Comparison of ENCODE assay signal across 20 cellular contexts in genomic region chr2:158477202-158477601, GRCh38. TPM values are rescaled to one million over a fixed set of nuclear protein-coding genes. Genes with fewer than 3 reads are reported as not detected.
DNase-seq lines count a peak whose midpoint lies in the region; ATAC-seq and TF ChIP-seq lines count a peak whose summit lies in the region.
"Had no signal": no experiment of that assay in that cellular context is flagged by ENCODE, and none has a peak within 500 bp of the region (broad histone marks: within the 10 kb centered on the region; RNA-seq: fewer than 3 reads in every experiment).

No MANE protein-coding gene starts in this region.

- no peak for TF ChIP-seq EP300 in stomach (IDR thresholded peaks at IDR 0.05)

- H3K4me3 Mint-ChIP-seq in activated CD4-positive, alpha-beta memory T cell treated with anti-CD3 and anti-CD28 coated beads for 36 hours: no peak overlapping the region
- no peak overlapping the region for H3K4me3 Mint-ChIP-seq in activated CD4-positive, alpha-beta memory T cell treated with anti-CD3 and anti-CD28 coated beads, Interleukin-2, amount 10 ng/mL, durations not matched to agents 7 days and 5 days
- H3K4me3 Mint-ChIP-seq in Calu3 (ENCODE audit: low read depth, unreplicated experiment): no peak overlapping the region
- H3K4me3 Mint-ChIP-seq in T-helper 2 cell treated with Interferon-gamma antibody and Interleukin-4, amounts not matched to agents 5 μg/mL and 100 μg/mL, for 36 hours: peak overlapping the region; percentile 37
- H3K4me3 Mint-ChIP-seq in mesothelial cell of epicardium: no peak overlapping the region

- TF ChIP-seq POLR2A in stomach (IDR thresholded peaks at IDR 0.05): no peak

- no peak for DNase-seq in activated CD4-positive, alpha-beta memory T cell treated with anti-CD3 and anti-CD28 coated beads for 36 hours
- DNase-seq in activated CD4-positive, alpha-beta memory T cell treated with anti-CD3 and anti-CD28 coated beads, Interleukin-2, amount 10 ng/mL, durations not matched to agents 7 days and 5 days: no peak
- DNase-seq in Calu3 (no peak), mesothelial cell of epicardium (ENCODE audit: low spot score in 2 of 2, unreplicated experiment in 2 of 2) (no peak), NCI-H526 (lab: John Stamatoyannopoulos, UW) (no peak), stomach (no peak), left ventricle myocardium superior (no peak)
- DNase-seq in T-helper 2 cell treated with Interferon-gamma antibody and Interleukin-4, amounts not matched to agents 5 μg/mL and 100 μg/mL, for 36 hours (ENCODE audit: low spot score): no peak
- DNase-seq: effector CD4-positive, alpha-beta T cell; HCEC 1CT; kidney; NCI-H524 treated with DMSO at 0.1 percent for 48 hours; stimulated activated CD4-positive, alpha-beta T cell treated with anti-CD3 and anti-CD28 coated beads, Interleukin-15, amount 100 ng/mL, for 24 hours had no signal

- H3K27me3 Mint-ChIP-seq in activated CD4-positive, alpha-beta memory T cell treated with anti-CD3 and anti-CD28 coated beads for 36 hours: no peaks in the 10 kb centered on the region
- H3K27me3 Mint-ChIP-seq in activated CD4-positive, alpha-beta memory T cell treated with anti-CD3 and anti-CD28 coated beads, Interleukin-2, amount 10 ng/mL, durations not matched to agents 7 days and 5 days: no peaks in the 10 kb centered on the region
- H3K27me3 Mint-ChIP-seq in Calu3 (ENCODE audit: unreplicated experiment) (no peaks in the 10 kb centered on the region), mesothelial cell of epicardium (ENCODE audit: low read depth) (no peaks in the 10 kb centered on the region)
- H3K27me3 Mint-ChIP-seq in T-helper 2 cell treated with Interferon-gamma antibody and Interleukin-4, amounts not matched to agents 5 μg/mL and 100 μg/mL, for 36 hours (ENCODE audit: low read depth): no peaks in the 10 kb centered on the region

- 39 to 45% (median 43%) methylated on average over 3 of the region's 3 CpGs for WGBS in stomach, 5 donors

- no peak for TF ChIP-seq CTCF in Calu3 (IDR thresholded peaks at IDR 0.05; ENCODE audit: unreplicated experiment)
- TF ChIP-seq CTCF in mesothelial cell of epicardium (IDR thresholded peaks at IDR 0.05; ENCODE audit: unreplicated experiment): no peak
- TF ChIP-seq CTCF in stomach (IDR thresholded peaks at IDR 0.05): no peak

- peaks cover 5% of the 10 kb centered on the region for H3K36me3 Mint-ChIP-seq in activated CD4-positive, alpha-beta memory T cell treated with anti-CD3 and anti-CD28 coated beads for 36 hours
- H3K36me3 Mint-ChIP-seq in activated CD4-positive, alpha-beta memory T cell treated with anti-CD3 and anti-CD28 coated beads, Interleukin-2, amount 10 ng/mL, durations not matched to agents 7 days and 5 days (ENCODE audit: low read depth): peaks cover 7% of the 10 kb centered on the region
- peaks cover 10% of the 10 kb centered on the region for H3K36me3 Mint-ChIP-seq in Calu3 (ENCODE audit: insufficient read depth, unreplicated experiment)
- H3K36me3 Mint-ChIP-seq in T-helper 2 cell treated with Interferon-gamma antibody and Interleukin-4, amounts not matched to agents 5 μg/mL and 100 μg/mL, for 36 hours (ENCODE audit: low read depth): no peaks in the 10 kb centered on the region
- peaks cover 18% of the 10 kb centered on the region for H3K36me3 Mint-ChIP-seq in mesothelial cell of epicardium

- no peak overlapping the region for H3K27ac ChIP-seq in stomach
- H3K27ac ChIP-seq: cardiac muscle cell, hepatocyte had no signal

- H3K4me1 Mint-ChIP-seq in activated CD4-positive, alpha-beta memory T cell treated with anti-CD3 and anti-CD28 coated beads for 36 hours (ENCODE audit: low read depth): peaks cover 19% of the 10 kb centered on the region
- peaks cover 13% of the 10 kb centered on the region for H3K4me1 Mint-ChIP-seq in activated CD4-positive, alpha-beta memory T cell treated with anti-CD3 and anti-CD28 coated beads, Interleukin-2, amount 10 ng/mL, durations not matched to agents 7 days and 5 days
- peaks cover 34% of the 10 kb centered on the region for H3K4me1 Mint-ChIP-seq in Calu3 (ENCODE audit: low read depth, unreplicated experiment)
- H3K4me1 Mint-ChIP-seq in T-helper 2 cell treated with Interferon-gamma antibody and Interleukin-4, amounts not matched to agents 5 μg/mL and 100 μg/mL, for 36 hours (ENCODE audit: low read depth): peaks cover 13% of the 10 kb centered on the region
- H3K4me1 Mint-ChIP-seq in mesothelial cell of epicardium: peaks cover 30% of the 10 kb centered on the region

- H3K27ac Mint-ChIP-seq in activated CD4-positive, alpha-beta memory T cell treated with anti-CD3 and anti-CD28 coated beads for 36 hours: peak overlapping the region; percentile 63
- no peak overlapping the region for H3K27ac Mint-ChIP-seq in activated CD4-positive, alpha-beta memory T cell treated with anti-CD3 and anti-CD28 coated beads, Interleukin-2, amount 10 ng/mL, durations not matched to agents 7 days and 5 days
- H3K27ac Mint-ChIP-seq in Calu3 (ENCODE audit: unreplicated experiment) (peak overlapping the region; percentile 42), mesothelial cell of epicardium (peak overlapping the region; percentile 2)
- no peak overlapping the region for H3K27ac Mint-ChIP-seq in T-helper 2 cell treated with Interferon-gamma antibody and Interleukin-4, amounts not matched to agents 5 μg/mL and 100 μg/mL, for 36 hours

- H3K9me3 Mint-ChIP-seq in activated CD4-positive, alpha-beta memory T cell treated with anti-CD3 and anti-CD28 coated beads for 36 hours: peaks cover 5% of the 10 kb centered on the region
- no peaks in the 10 kb centered on the region for H3K9me3 Mint-ChIP-seq in activated CD4-positive, alpha-beta memory T cell treated with anti-CD3 and anti-CD28 coated beads, Interleukin-2, amount 10 ng/mL, durations not matched to agents 7 days and 5 days
- H3K9me3 Mint-ChIP-seq in Calu3 (ENCODE audit: low read depth, unreplicated experiment) (no peaks in the 10 kb centered on the region), mesothelial cell of epicardium (peaks cover 5% of the 10 kb centered on the region)
- no peaks in the 10 kb centered on the region for H3K9me3 Mint-ChIP-seq in T-helper 2 cell treated with Interferon-gamma antibody and Interleukin-4, amounts not matched to agents 5 μg/mL and 100 μg/mL, for 36 hours

- no peaks in the 10 kb centered on the region for H3K27me3 ChIP-seq in stomach
- H3K27me3 ChIP-seq: cardiac muscle cell, hepatocyte, right atrium auricular region had no signal

- POLR2A ChIA-PET in activated CD4-positive, alpha-beta memory T cell treated with anti-CD3 and anti-CD28 coated beads for 36 hours (lab: Charles Lee): no interaction called here
- POLR2A ChIA-PET in activated CD4-positive, alpha-beta memory T cell treated with anti-CD3 and anti-CD28 coated beads, Interleukin-2, amount 10 ng/mL, durations not matched to agents 7 days and 5 days (lab: Charles Lee): no interaction called here

- peaks cover 0 to 25% (median 18%) of the 10 kb centered on the region in 4 donors for H3K4me1 ChIP-seq in stomach

- no peaks in the 10 kb centered on the region for H3K9me3 ChIP-seq in stomach
- H3K9me3 ChIP-seq: right atrium auricular region had no signal

- H3K36me3 ChIP-seq in stomach: no peaks in the 10 kb centered on the region
- H3K36me3 ChIP-seq: cardiac muscle cell, right atrium auricular region had no signal

- CTCF ChIA-PET in activated CD4-positive, alpha-beta memory T cell treated with anti-CD3 and anti-CD28 coated beads for 36 hours (lab: Charles Lee): interaction anchor here (1.1 kb wide), 1 partner anchor 19 kb away, joined by 4 read pairs; no protein-coding TSS in a partner anchor
- CTCF ChIA-PET in activated CD4-positive, alpha-beta memory T cell treated with anti-CD3 and anti-CD28 coated beads, Interleukin-2, amount 10 ng/mL, durations not matched to agents 7 days and 5 days (lab: Charles Lee): interaction anchor here (0.8 to 1.9 kb wide), 2 partner anchors 14 to 19 kb away, joined by 3 to 4 read pairs; no protein-coding TSS in a partner anchor
- CTCF ChIA-PET in Calu3 (lab: Charles Lee): interaction anchor here (1.3 kb wide), 1 partner anchor 13 kb away, joined by 3 read pairs; no protein-coding TSS in a partner anchor

- intact Hi-C loops in activated CD4-positive, alpha-beta memory T cell treated with anti-CD3 and anti-CD28 coated beads for 36 hours (cut with micrococcal nuclease): no loop called here
- intact Hi-C loops in Calu3 (cut with micrococcal nuclease; ENCODE audit: unreplicated experiment) (no loop called here), stomach (cut with DNase I; ENCODE audit: low total_unique reads) (no loop called here), left ventricle myocardium superior (cut with micrococcal nuclease) (no loop called here)

- H3K4me3 ChIP-seq in stomach: no peak overlapping the region
- H3K4me3 ChIP-seq: cardiac muscle cell, hepatocyte, right atrium auricular region had no signal

- ATAC-seq in left ventricle myocardium superior: no peak
- ATAC-seq: HepG2, Panc1, SK-N-SH treated with all-trans-retinoic acid at 6 μM for 48 hours had no signal

- BruUV-seq in Calu3 (replicated peaks; lab: Mats Ljungman, UMichigan): no TSS peak

RNA-seq across cellular contexts. Expression of gene PKP4, which starts 20.4 kb away (rescaled TPM):
- total RNA-seq in activated CD4-positive, alpha-beta memory T cell treated with anti-CD3 and anti-CD28 coated beads for 36 hours: 10 to 100 TPM; 41.4 to 43.1 TPM
- total RNA-seq in activated CD4-positive, alpha-beta memory T cell treated with anti-CD3 and anti-CD28 coated beads, Interleukin-2, amount 10 ng/mL, durations not matched to agents 7 days and 5 days: 10 to 100 TPM; 33.8 to 34.1 TPM
- 119 and 137 TPM in 2 replicates for total RNA-seq in Calu3 (2022)
- 66.3 to 70.8 TPM (median 66.6 TPM) in 3 replicates for total RNA-seq in mesothelial cell of epicardium
- total RNA-seq in stomach: 100 to 1,000 TPM in 3 of 5 donors, 10 to 100 TPM in 2; 71.4 to 223 (median 131) TPM
- polyA plus RNA-seq in stomach: 10 to 100 TPM; 20.5 to 24.6 (median 21.4) TPM
- 70.4 TPM for total RNA-seq in left ventricle myocardium superior

RNA-seq across cellular contexts. Expression of gene CCDC148, which starts 20.6 kb away (rescaled TPM):
- total RNA-seq in activated CD4-positive, alpha-beta memory T cell treated with anti-CD3 and anti-CD28 coated beads for 36 hours: under 1 TPM in 1 of 2 experiments, not detected in 1; 0.29 TPM
- total RNA-seq in activated CD4-positive, alpha-beta memory T cell treated with anti-CD3 and anti-CD28 coated beads, Interleukin-2, amount 10 ng/mL, durations not matched to agents 7 days and 5 days: not detected
- total RNA-seq in Calu3 (2022) (4.3 and 5.1 TPM in 2 replicates), mesothelial cell of epicardium (2.8 to 3.2 TPM (median 3.1 TPM) in 3 replicates), stomach (1 to 10 TPM in 1 of 5 donors, under 1 TPM in 1, not detected in 3; 0.43 to 1.3 TPM), left ventricle myocardium superior (0.40 TPM)
- polyA plus RNA-seq in stomach: under 1 TPM in 1 of 3 donors, not detected in 2; 0.25 TPM
- total RNA-seq: activated CD8-positive, alpha-beta memory T cell treated with anti-CD3 and anti-CD28 coated beads for 36 hours had no signal

Comparison
In these comparisons a context has a peak if more than half of its experiments do, and no peak if none do; other contexts are left out.
1. H3K27ac Mint-ChIP-seq: peak in activated CD4-positive, alpha-beta memory T cell treated with anti-CD3 and anti-CD28 coated beads for 36 hours (single experiment), Calu3 (single experiment) and mesothelial cell of epicardium (single experiment); none in activated CD4-positive, alpha-beta memory T cell treated with anti-CD3 and anti-CD28 coated beads, Interleukin-2, amount 10 ng/mL, durations not matched to agents 7 days and 5 days (single experiment) and T-helper 2 cell treated with Interferon-gamma antibody and Interleukin-4, amounts not matched to agents 5 μg/mL and 100 μg/mL, for 36 hours (single experiment).